Comparison of ENCODE assay signal across 9 cellular contexts in the genomic region with DNA sequence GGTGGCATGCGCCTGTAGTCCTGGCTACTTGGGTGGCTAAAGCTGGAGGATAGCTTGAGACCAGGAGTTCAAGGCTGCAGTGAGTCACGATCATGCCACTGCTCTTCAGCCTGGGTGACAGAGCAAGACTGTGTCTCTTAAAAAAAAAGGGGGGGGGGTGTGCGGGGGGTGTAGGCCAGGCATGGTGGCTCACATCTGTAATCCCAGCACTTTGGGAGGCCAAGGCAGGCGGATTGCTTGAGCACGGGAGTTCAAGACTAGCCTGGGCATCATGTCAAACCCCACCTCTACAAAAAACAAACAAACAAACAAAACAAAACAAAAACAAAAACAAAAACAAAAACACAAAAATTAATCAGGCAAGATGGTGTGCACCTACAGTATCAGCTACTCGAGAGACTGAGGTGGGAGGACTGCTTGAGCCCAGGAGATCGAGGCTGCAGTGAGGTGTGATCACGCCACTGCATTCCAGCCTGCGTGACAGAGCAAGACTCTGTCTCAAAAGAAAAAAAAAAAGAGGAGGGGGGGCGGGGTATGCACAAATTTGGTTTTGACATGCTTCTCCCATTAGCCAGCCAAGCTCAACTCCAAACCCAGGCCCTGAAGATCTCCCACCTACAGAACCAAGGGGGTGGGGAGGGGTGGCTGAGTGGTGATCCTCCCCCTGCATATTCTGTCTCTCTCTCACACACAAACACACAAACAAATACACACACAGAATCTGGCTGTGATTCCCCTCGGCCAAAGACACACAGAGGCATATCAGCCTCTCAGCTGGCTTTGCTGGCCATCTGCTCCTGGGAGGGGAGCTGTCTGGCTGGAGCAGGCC.
DNase-seq lines count a peak whose midpoint lies in the region; ATAC-seq and TF ChIP-seq lines count a peak whose summit lies in the region.
"Had no signal": no experiment of that assay in that cellular context is flagged by ENCODE, and none has a peak within 500 bp of the region (broad histone marks: within the 10 kb centered on the region; RNA-seq: fewer than 3 reads in every experiment).

No MANE protein-coding gene starts in this region.

- H3K4me1 ChIP-seq in Loucy (ENCODE audit: insufficient read depth, low read length, poor library complexity, severe bottlenecking) (peaks cover 43% of the 10 kb centered on the region), muscle layer of duodenum (ENCODE audit: control insufficient read depth in 1 of 2, insufficient read depth in 2 of 2, low read length in 2 of 2) (peaks cover 0 to 4% of the 10 kb centered on the region in 2 donors)

- no peak overlapping the region for H2AFZ ChIP-seq in Loucy (ENCODE audit: low read length)

- H3F3A ChIP-seq in Loucy (ENCODE audit: low read depth), result 0 out of 2 replicates have a peak, but pooled peaks cover 4% of the 10 kb centered on the region

- H4K20me1 ChIP-seq in Loucy (ENCODE audit: insufficient read depth, low read length, poor library complexity, severe bottlenecking), result no peaks in the 10 kb centered on the region

- H3K4me3 ChIP-seq in Loucy (ENCODE audit: low read length, poor library complexity, severe bottlenecking) (peak overlapping the region; percentile 3), coronary artery (peak overlapping the region; percentile 32), muscle layer of duodenum (ENCODE audit: low read depth in 1 of 2, low read length in 2 of 2) (peak overlapping the region; percentile 23 to 33)

- no peak overlapping the region for H3K9ac ChIP-seq in Loucy (ENCODE audit: low read depth, low read length, poor library complexity, severe bottlenecking)

- no peaks in the 10 kb centered on the region for H3K9me2 ChIP-seq in Loucy (replicated peaks; ENCODE audit: low read depth, low read length)

- H3K27ac ChIP-seq in coronary artery (peak overlapping the region in 1 of 2 donors; percentile 80), muscle layer of duodenum (ENCODE audit: low read length) (peak overlapping the region; percentile 56)

- no peaks in the 10 kb centered on the region for H3K79me2 ChIP-seq in Loucy (ENCODE audit: insufficient read depth, low read length)

- no peak for ATAC-seq in GM21447 (IDR thresholded peaks at IDR 0.05; ENCODE audit: unreplicated experiment)

- H3K27me3 ChIP-seq in Loucy (ENCODE audit: insufficient read depth, low read length, poor library complexity, severe bottlenecking), result no peaks in the 10 kb centered on the region
- no peaks in the 10 kb centered on the region for H3K27me3 ChIP-seq in muscle layer of duodenum (ENCODE audit: low read depth, low read length)

- H3K4me2 ChIP-seq in Loucy (ENCODE audit: low read depth, low read length, poor library complexity, severe bottlenecking), result peak overlapping the region; percentile 39

- no peaks in the 10 kb centered on the region for H3K9me3 ChIP-seq in Loucy (ENCODE audit: insufficient read depth, low read depth, low read length)
- H3K9me3 ChIP-seq in muscle layer of duodenum (ENCODE audit: control insufficient read depth in 1 of 2, low read length in 2 of 2), result no peaks in the 10 kb centered on the region

- TF ChIP-seq CTCF in Loucy (conservative IDR thresholded peaks at IDR 0.05; ENCODE audit: low read length) (no peak), coronary artery (IDR thresholded peaks at IDR 0.05) (no peak)

- DNase-seq in CD1c-positive myeloid dendritic cell (ENCODE audit: extremely low spot score) (peak; percentile 61), coronary artery (ENCODE audit: low spot score) (no peak), T1000 (lab: John Stamatoyannopoulos, UW) (no peak), GM19238 (ENCODE audit: insufficient read length, low spot score) (no peak)
- no peak for DNase-seq in stimulated activated CD4-positive, alpha-beta T cell treated with anti-CD3 and anti-CD28 coated beads, Interleukin-15, amount 100 ng/mL, for 24 hours
- DNase-seq: stimulated activated CD4-positive, alpha-beta T cell treated with anti-CD3 and anti-CD28 coated beads, Interleukin-4, amount 100 ng/mL, for 1 hour had no signal

- H3K36me3 ChIP-seq in Loucy (ENCODE audit: insufficient read depth, low read length) (no peaks in the 10 kb centered on the region), muscle layer of duodenum (ENCODE audit: control insufficient read depth in 1 of 2, insufficient read depth in 2 of 2, low read length in 2 of 2) (no peaks in the 10 kb centered on the region)
